In the genomic region with DNA sequence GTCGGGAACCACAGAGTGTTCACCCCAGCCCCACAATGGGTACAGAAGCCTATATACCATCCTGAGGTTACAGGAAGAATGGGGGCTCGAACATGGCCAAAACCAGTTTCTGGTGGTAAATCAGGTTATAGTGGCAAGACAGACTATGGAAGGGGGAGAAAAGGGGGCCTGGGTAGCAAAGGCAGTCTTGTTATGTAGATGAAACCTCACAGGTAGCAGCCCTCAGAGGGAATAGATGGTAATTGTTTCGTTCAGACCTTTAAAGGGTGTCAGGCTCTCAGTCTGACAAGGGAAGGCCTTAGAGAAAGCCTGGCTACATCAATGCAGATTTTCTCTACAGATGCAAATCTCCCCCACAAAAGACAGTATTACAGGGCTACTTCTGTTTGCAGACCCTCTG, we compare ENCODE assay signal across 19 cellular contexts. TPM values are rescaled to one million over a fixed set of nuclear protein-coding genes. Genes with fewer than 3 reads are reported as not detected.
"Had no signal": no experiment of that assay in that cellular context is flagged by ENCODE, and none has a peak within 500 bp of the region (broad histone marks: within the 10 kb centered on the region; RNA-seq: fewer than 3 reads in every experiment).

No MANE protein-coding gene starts in this region.

- ATAC-seq: activated T-helper 17 cell treated with anti-CD3 and anti-CD28 coated beads, Interleukin-2, amount 50 U/mL, for 72 hours; left colon; mucosa of descending colon; naive thymus-derived CD8-positive, alpha-beta T cell; stimulated activated naive CD8-positive, alpha-beta T cell treated with anti-CD3 and anti-CD28 coated beads, Interleukin-15, Interleukin-2, amounts not matched to agents 100 U/mL and 50 U/mL, for 24 hours; upper lobe of right lung had no signal

- H3K9me3 ChIP-seq: mucosa of descending colon, sigmoid colon, suprapubic skin, upper lobe of right lung had no signal

- H3K27me3 Mint-ChIP-seq: activated T-helper 17 cell treated with anti-CD3 and anti-CD28 coated beads, Interleukin-2, amount 50 U/mL, for 72 hours; naive thymus-derived CD8-positive, alpha-beta T cell had no signal

- H3K9me3 Mint-ChIP-seq: activated naive CD4-positive, alpha-beta T cell treated with anti-CD3 and anti-CD28 coated beads, Interleukin-2, amount 10 ng/mL, durations not matched to agents 7 days and 5 days; activated T-helper 17 cell treated with anti-CD3 and anti-CD28 coated beads, Interleukin-2, amount 50 U/mL, for 72 hours; naive thymus-derived CD8-positive, alpha-beta T cell had no signal

- DNase-seq: activated CD4-positive, alpha-beta T cell treated with anti-CD3 and anti-CD28 coated beads, Interleukin-2, amount 50 U/mL, for 48 hours; activated CD4-positive, CD25-positive, alpha-beta regulatory T cell treated with anti-CD3 and anti-CD28 coated beads, Interleukin-2, amount 50 U/mL, for 72 hours; activated naive CD4-positive, alpha-beta T cell treated with anti-CD3 and anti-CD28 coated beads, Interleukin-2, amount 10 ng/mL, durations not matched to agents 7 days and 5 days; cortex of kidney; effector CD8-positive, alpha-beta T cell; left colon; mucosa of descending colon; naive thymus-derived CD8-positive, alpha-beta T cell; nucleus accumbens; sigmoid colon; stimulated activated CD4-positive, alpha-beta T cell treated with anti-CD3 and anti-CD28 coated beads, Interleukin-12 subunit alpha, Interleukin-12 subunit beta, amount 100 ng/mL, for 4 hours; stimulated activated naive CD8-positive, alpha-beta T cell treated with anti-CD3 and anti-CD28 coated beads, Interleukin-15, Interleukin-2, amounts not matched to agents 100 U/mL and 50 U/mL, for 24 hours; SW 1271; upper lobe of right lung had no signal

- H3K27ac Mint-ChIP-seq: activated T-helper 17 cell treated with anti-CD3 and anti-CD28 coated beads, Interleukin-2, amount 50 U/mL, for 72 hours had no signal

- H3K4me3 ChIP-seq: mucosa of descending colon, sigmoid colon, suprapubic skin, upper lobe of right lung had no signal

- H3K27me3 ChIP-seq: sigmoid colon, suprapubic skin, upper lobe of right lung had no signal

- H3K4me3 Mint-ChIP-seq: activated naive CD4-positive, alpha-beta T cell treated with anti-CD3 and anti-CD28 coated beads, Interleukin-2, amount 10 ng/mL, durations not matched to agents 7 days and 5 days; activated T-helper 17 cell treated with anti-CD3 and anti-CD28 coated beads, Interleukin-2, amount 50 U/mL, for 72 hours had no signal

- H3K27ac ChIP-seq: sigmoid colon, upper lobe of right lung had no signal

RNA-seq across cellular contexts. Expression of a gene that starts 15.1 kb away (rescaled TPM):
- total RNA-seq: activated T-helper 17 cell treated with anti-CD3 and anti-CD28 coated beads, Interleukin-2, amount 50 U/mL, for 72 hours; cardiac septum; left colon; lung microvascular endothelial cell; mucosa of descending colon; naive thymus-derived CD8-positive, alpha-beta T cell; pulmonary artery endothelial cell; sigmoid colon; suprapubic skin; upper lobe of right lung had no signal
